In the genomic region with DNA sequence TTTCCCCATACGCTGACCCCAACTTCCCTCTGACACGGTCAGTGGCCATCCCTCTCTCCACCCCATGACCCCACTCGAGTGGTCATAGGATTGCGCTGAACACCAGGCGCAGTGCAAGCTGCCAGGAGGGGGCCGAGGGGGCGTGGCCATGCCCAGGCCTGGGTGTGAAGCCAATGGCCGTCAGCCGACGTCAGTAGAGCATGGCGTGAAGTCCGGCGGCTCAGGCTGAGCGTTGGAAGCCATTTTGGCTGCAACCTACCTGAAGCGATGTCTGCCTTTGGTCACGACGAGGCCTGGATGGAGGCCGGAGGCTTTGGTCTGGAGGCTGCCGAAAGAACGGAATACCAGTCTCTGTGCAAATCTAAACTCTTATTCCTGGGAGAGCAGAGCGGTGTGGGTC, we compare ENCODE assay signal across 36 cellular contexts. TPM values are rescaled to one million over a fixed set of nuclear protein-coding genes. Genes with fewer than 3 reads are reported as not detected.
"Had no signal": no experiment of that assay in that cellular context is flagged by ENCODE, and none has a peak within 500 bp of the region (broad histone marks: within the 10 kb centered on the region; RNA-seq: fewer than 3 reads in every experiment).

Gene RAB41 (plus strand): TSS at position 222 of the 400 bp plus-strand sequence. CDS start 46 bp downstream, at position 268.

- H3K9me3 ChIP-seq: ascending aorta had no signal

- H3K27me3 ChIP-seq: ascending aorta, cardiac muscle cell had no signal

- H3K27me3 Mint-ChIP-seq: activated B cell treated with CpG ODN at 0.5 μM for 24 hours; activated CD4-positive, alpha-beta memory T cell treated with anti-CD3 and anti-CD28 coated beads, Interleukin-2, amount 10 ng/mL, durations not matched to agents 7 days and 5 days; activated CD4-positive, alpha-beta T cell treated with anti-CD3 and anti-CD28 coated beads, Interleukin-2, amount 10 ng/mL, durations not matched to agents 7 days and 5 days; activated CD8-positive, alpha-beta memory T cell treated with anti-CD3 and anti-CD28 coated beads, Interleukin-2, amount 10 ng/mL, durations not matched to agents 7 days and 5 days; activated naive CD4-positive, alpha-beta T cell treated with anti-CD3 and anti-CD28 coated beads, Interleukin-2, amount 10 ng/mL, durations not matched to agents 7 days and 5 days; activated naive CD4-positive, alpha-beta T cell treated with anti-CD3 and anti-CD28 coated beads, Interleukin-2, amount 50 U/mL, for 24 hours; activated naive CD8-positive, alpha-beta T cell; activated naive CD8-positive, alpha-beta T cell treated with anti-CD3 and anti-CD28 coated beads, Interleukin-2, amount 10 ng/mL, durations not matched to agents 7 days and 5 days; activated naive CD8-positive, alpha-beta T cell treated with anti-CD3 and anti-CD28 coated beads, Interleukin-2, amount 50 U/mL, for 24 hours; central memory CD8-positive, alpha-beta T cell had no signal

- H3K4me1 ChIP-seq: ascending aorta had no signal

- H3K4me3 Mint-ChIP-seq: activated B cell treated with CpG ODN at 0.5 μM for 24 hours; activated CD4-positive, alpha-beta memory T cell treated with anti-CD3 and anti-CD28 coated beads, Interleukin-2, amount 10 ng/mL, durations not matched to agents 7 days and 5 days; activated CD4-positive, alpha-beta T cell treated with anti-CD3 and anti-CD28 coated beads, Interleukin-2, amount 10 ng/mL, durations not matched to agents 7 days and 5 days; activated CD8-positive, alpha-beta memory T cell treated with anti-CD3 and anti-CD28 coated beads, Interleukin-2, amount 10 ng/mL, durations not matched to agents 7 days and 5 days; activated CD8-positive, alpha-beta T cell treated with anti-CD3 and anti-CD28 coated beads, Interleukin-2, amount 10 ng/mL, durations not matched to agents 7 days and 5 days; activated naive CD4-positive, alpha-beta T cell treated with anti-CD3 and anti-CD28 coated beads, Interleukin-2, amount 10 ng/mL, durations not matched to agents 7 days and 5 days; activated naive CD4-positive, alpha-beta T cell treated with anti-CD3 and anti-CD28 coated beads, Interleukin-2, amount 50 U/mL, for 24 hours; activated naive CD8-positive, alpha-beta T cell; activated naive CD8-positive, alpha-beta T cell treated with anti-CD3 and anti-CD28 coated beads, Interleukin-2, amount 10 ng/mL, durations not matched to agents 7 days and 5 days; activated naive CD8-positive, alpha-beta T cell treated with anti-CD3 and anti-CD28 coated beads, Interleukin-2, amount 50 U/mL, for 24 hours; activated T-cell treated with anti-CD3 and anti-CD28 coated beads, Interleukin-2, amount 50 U/mL, for 24 hours; brain; central memory CD8-positive, alpha-beta T cell; T-helper 1 cell treated with Interleukin-12 subunit alpha and Interleukin-12 subunit beta and Interleukin-4 antibody, amounts not matched to agents 30 μg/mL and 1 μg/mL, for 36 hours; T-helper 2 cell treated with Interferon-gamma antibody and Interleukin-4, amounts not matched to agents 5 μg/mL and 100 μg/mL, for 36 hours had no signal

- FAIRE-seq: bronchial epithelial cell, TTC549 had no signal

- H3K27ac Mint-ChIP-seq: activated B cell treated with CpG ODN at 0.5 μM for 24 hours; activated CD4-positive, alpha-beta memory T cell treated with anti-CD3 and anti-CD28 coated beads, Interleukin-2, amount 10 ng/mL, durations not matched to agents 7 days and 5 days; activated CD4-positive, alpha-beta T cell treated with anti-CD3 and anti-CD28 coated beads, Interleukin-2, amount 10 ng/mL, durations not matched to agents 7 days and 5 days; activated CD8-positive, alpha-beta memory T cell treated with anti-CD3 and anti-CD28 coated beads, Interleukin-2, amount 10 ng/mL, durations not matched to agents 7 days and 5 days; activated CD8-positive, alpha-beta T cell treated with anti-CD3 and anti-CD28 coated beads, Interleukin-2, amount 10 ng/mL, durations not matched to agents 7 days and 5 days; activated naive CD4-positive, alpha-beta T cell treated with anti-CD3 and anti-CD28 coated beads, Interleukin-2, amount 10 ng/mL, durations not matched to agents 7 days and 5 days; activated naive CD4-positive, alpha-beta T cell treated with anti-CD3 and anti-CD28 coated beads, Interleukin-2, amount 50 U/mL, for 24 hours; activated naive CD8-positive, alpha-beta T cell; activated naive CD8-positive, alpha-beta T cell treated with anti-CD3 and anti-CD28 coated beads, Interleukin-2, amount 10 ng/mL, durations not matched to agents 7 days and 5 days; activated naive CD8-positive, alpha-beta T cell treated with anti-CD3 and anti-CD28 coated beads, Interleukin-2, amount 50 U/mL, for 24 hours; activated T-cell treated with anti-CD3 and anti-CD28 coated beads, Interleukin-2, amount 50 U/mL, for 24 hours; activated T-helper 2 cell treated with anti-CD3 and anti-CD28 coated beads, Interferon-gamma antibody, Interleukin-2, Interleukin-4, amounts not matched to agents 10 μg/mL and 5 μg/mL and 100 μg/mL, durations not matched to agents 14 hours and 24 hours and 36 hours; brain; T-helper 1 cell treated with Interleukin-12 subunit alpha and Interleukin-12 subunit beta and Interleukin-4 antibody, amounts not matched to agents 30 μg/mL and 1 μg/mL, for 36 hours; T-helper 2 cell treated with Interferon-gamma antibody and Interleukin-4, amounts not matched to agents 5 μg/mL and 100 μg/mL, for 36 hours had no signal

- H3K4me3 ChIP-seq: ascending aorta, cardiac muscle cell had no signal

- H3K4me1 Mint-ChIP-seq: activated B cell treated with CpG ODN at 0.5 μM for 24 hours; activated CD4-positive, alpha-beta memory T cell treated with anti-CD3 and anti-CD28 coated beads, Interleukin-2, amount 10 ng/mL, durations not matched to agents 7 days and 5 days; activated CD4-positive, alpha-beta T cell treated with anti-CD3 and anti-CD28 coated beads, Interleukin-2, amount 10 ng/mL, durations not matched to agents 7 days and 5 days; activated naive CD4-positive, alpha-beta T cell treated with anti-CD3 and anti-CD28 coated beads, Interleukin-2, amount 10 ng/mL, durations not matched to agents 7 days and 5 days; activated naive CD4-positive, alpha-beta T cell treated with anti-CD3 and anti-CD28 coated beads, Interleukin-2, amount 50 U/mL, for 24 hours; activated naive CD8-positive, alpha-beta T cell treated with anti-CD3 and anti-CD28 coated beads, Interleukin-2, amount 10 ng/mL, durations not matched to agents 7 days and 5 days; activated naive CD8-positive, alpha-beta T cell treated with anti-CD3 and anti-CD28 coated beads, Interleukin-2, amount 50 U/mL, for 24 hours; brain; central memory CD8-positive, alpha-beta T cell had no signal

- H3K36me3 ChIP-seq: ascending aorta, cardiac muscle cell had no signal

- H3K27ac ChIP-seq: ascending aorta, cardiac muscle cell, VCaP had no signal

- DNase-seq: activated B cell treated with CpG ODN at 0.5 μM for 24 hours; activated CD4-positive, alpha-beta memory T cell treated with anti-CD3 and anti-CD28 coated beads, Interleukin-2, amount 10 ng/mL, durations not matched to agents 7 days and 5 days; activated CD4-positive, alpha-beta T cell treated with anti-CD3 and anti-CD28 coated beads for 48 hours; activated CD4-positive, alpha-beta T cell treated with anti-CD3 and anti-CD28 coated beads, Interleukin-2, amount 10 ng/mL, durations not matched to agents 7 days and 5 days; activated CD4-positive, alpha-beta T cell treated with anti-CD3 and anti-CD28 coated beads, Interleukin-2, amount 50 U/mL, for 48 hours; activated CD4-positive, CD25-positive, alpha-beta regulatory T cell treated with anti-CD3 and anti-CD28 coated beads, Interleukin-2, amount 50 U/mL, for 72 hours; activated CD8-positive, alpha-beta memory T cell treated with anti-CD3 and anti-CD28 coated beads for 24 hours; activated CD8-positive, alpha-beta memory T cell treated with anti-CD3 and anti-CD28 coated beads, Interleukin-2, amount 10 ng/mL, durations not matched to agents 7 days and 5 days; activated CD8-positive, alpha-beta memory T cell treated with anti-CD3 and anti-CD28 coated beads, Interleukin-2, amount 50 U/mL, for 48 hours; activated CD8-positive, alpha-beta T cell treated with anti-CD3 and anti-CD28 coated beads, Interleukin-2, amount 10 ng/mL, durations not matched to agents 7 days and 5 days; activated effector memory CD4-positive, alpha-beta T cell treated with Interleukin-2 at 50 U/mL for 16 hours; activated naive CD4-positive, alpha-beta T cell treated with anti-CD3 and anti-CD28 coated beads, Interleukin-2, amount 10 ng/mL, durations not matched to agents 7 days and 5 days; activated naive CD4-positive, alpha-beta T cell treated with Interleukin-2 at 50 U/mL for 16 hours; activated naive CD8-positive, alpha-beta T cell treated with anti-CD3 and anti-CD28 coated beads, Interleukin-2, amount 10 ng/mL, durations not matched to agents 7 days and 5 days; activated naive CD8-positive, alpha-beta T cell treated with anti-CD3 and anti-CD28 coated beads, Interleukin-2, amount 50 U/mL, for 24 hours; activated T-cell treated with anti-CD3 and anti-CD28 coated beads, Interleukin-2, amount 50 U/mL, for 24 hours; activated T-cell treated with anti-CD3 and anti-CD28 coated beads, Interleukin-2, amount 50 U/mL, for 48 hours; amygdala; anterior cingulate cortex; caudate nucleus; cerebellar nuclear complex; T-helper 1 cell; T-helper 2 cell; T-helper 9 cell had no signal

- H3K9me3 Mint-ChIP-seq: activated B cell treated with CpG ODN at 0.5 μM for 24 hours; activated CD4-positive, alpha-beta memory T cell treated with anti-CD3 and anti-CD28 coated beads, Interleukin-2, amount 10 ng/mL, durations not matched to agents 7 days and 5 days; activated CD4-positive, alpha-beta T cell treated with anti-CD3 and anti-CD28 coated beads, Interleukin-2, amount 10 ng/mL, durations not matched to agents 7 days and 5 days; activated naive CD4-positive, alpha-beta T cell treated with anti-CD3 and anti-CD28 coated beads, Interleukin-2, amount 10 ng/mL, durations not matched to agents 7 days and 5 days; activated naive CD4-positive, alpha-beta T cell treated with anti-CD3 and anti-CD28 coated beads, Interleukin-2, amount 50 U/mL, for 24 hours; activated naive CD8-positive, alpha-beta T cell treated with anti-CD3 and anti-CD28 coated beads, Interleukin-2, amount 10 ng/mL, durations not matched to agents 7 days and 5 days; activated naive CD8-positive, alpha-beta T cell treated with anti-CD3 and anti-CD28 coated beads, Interleukin-2, amount 50 U/mL, for 24 hours; activated T-cell treated with anti-CD3 and anti-CD28 coated beads, Interleukin-2, amount 50 U/mL, for 24 hours; activated T-helper 2 cell treated with anti-CD3 and anti-CD28 coated beads, Interferon-gamma antibody, Interleukin-2, Interleukin-4, amounts not matched to agents 10 μg/mL and 5 μg/mL and 100 μg/mL, durations not matched to agents 14 hours and 24 hours and 36 hours; central memory CD8-positive, alpha-beta T cell; T-helper 1 cell treated with Interleukin-12 subunit alpha and Interleukin-12 subunit beta and Interleukin-4 antibody, amounts not matched to agents 30 μg/mL and 1 μg/mL, for 36 hours; T-helper 2 cell treated with Interferon-gamma antibody and Interleukin-4, amounts not matched to agents 5 μg/mL and 100 μg/mL, for 36 hours had no signal

RNA-seq across cellular contexts. Expression of gene RAB41, which starts in this region (rescaled TPM):
- total RNA-seq: activated B cell treated with CpG ODN at 0.5 μM for 24 hours; activated CD4-positive, alpha-beta memory T cell treated with anti-CD3 and anti-CD28 coated beads, Interleukin-2, amount 10 ng/mL, durations not matched to agents 7 days and 5 days; activated CD4-positive, alpha-beta T cell treated with anti-CD3 and anti-CD28 coated beads, Interleukin-2, amount 10 ng/mL, durations not matched to agents 7 days and 5 days; activated CD8-positive, alpha-beta memory T cell treated with anti-CD3 and anti-CD28 coated beads, Interleukin-2, amount 10 ng/mL, durations not matched to agents 7 days and 5 days; activated CD8-positive, alpha-beta T cell treated with anti-CD3 and anti-CD28 coated beads, Interleukin-2, amount 10 ng/mL, durations not matched to agents 7 days and 5 days; activated naive CD8-positive, alpha-beta T cell treated with anti-CD3 and anti-CD28 coated beads, Interleukin-2, amount 10 ng/mL, durations not matched to agents 7 days and 5 days; activated T-helper 2 cell treated with anti-CD3 and anti-CD28 coated beads, Interferon-gamma antibody, Interleukin-2, Interleukin-4, amounts not matched to agents 10 μg/mL and 5 μg/mL and 100 μg/mL, durations not matched to agents 14 hours and 24 hours and 36 hours; ascending aorta; bronchial epithelial cell; cardiac muscle cell had no signal
